19 cellular contexts compared by ENCODE assay signal in genomic region chr14:68160269-68160668, GRCh38.
"Had no signal": no experiment of that assay in that cellular context is flagged by ENCODE, and none has a peak within 500 bp of the region (broad histone marks: within the 10 kb centered on the region; RNA-seq: fewer than 3 reads in every experiment).

No MANE protein-coding gene starts in this region.

- H3K36me3 ChIP-seq: ascending aorta, esophagus squamous epithelium, lower lobe of right lung, right atrium auricular region, SJSA1, tibial nerve, WERI-Rb-1 had no signal

- H3K27me3 ChIP-seq: ascending aorta, esophagus squamous epithelium, right atrium auricular region, SJSA1, tibial nerve had no signal

- H3K27ac ChIP-seq: ascending aorta, coronary artery, lower lobe of right lung, right atrium auricular region, SJSA1, tibial nerve, WERI-Rb-1 had no signal

- ATAC-seq: activated T-cell treated with anti-CD3 and anti-CD28 coated beads, Interleukin-2, amount 50 U/mL, for 72 hours; left colon; lower lobe of right lung; stimulated activated memory B cell treated with anti-CD40 and anti-IgM and Interleukin-4, amounts not matched to agents 10 μg/mL and 1 μg/mL and 100 μg/mL, for 72 hours had no signal

- H3K4me3 ChIP-seq: ascending aorta, coronary artery, esophagus squamous epithelium, lower lobe of right lung, right atrium auricular region, SJSA1, tibial nerve had no signal

- DNase-seq: activated CD4-positive, alpha-beta T cell treated with anti-CD3 and anti-CD28 coated beads for 1 hour; activated CD4-positive, alpha-beta T cell treated with anti-CD3 and anti-CD28 coated beads, Interleukin-2, amount 50 U/mL, for 4 hours; activated effector memory CD4-positive, alpha-beta T cell treated with anti-CD3 and anti-CD28 coated beads, Interleukin-2, amount 50 U/mL, for 16 hours; activated naive CD4-positive, alpha-beta T cell treated with anti-CD3 and anti-CD28 coated beads, Interleukin-2, amount 50 U/mL, for 16 hours; activated T-cell treated with anti-CD3 and anti-CD28 coated beads, Interleukin-2, amount 50 U/mL, for 72 hours; effector CD4-positive, alpha-beta T cell; esophagus squamous epithelium; left colon; lower lobe of right lung; midbrain; stimulated activated CD4-positive, alpha-beta T cell treated with anti-CD3 and anti-CD28 coated beads, Interleukin-4, amount 100 ng/mL, for 24 hours; T-helper 2 cell; WERI-Rb-1 had no signal

- H3K4me1 ChIP-seq: right atrium auricular region had no signal

- H3K9me3 ChIP-seq: ascending aorta, esophagus squamous epithelium, lower lobe of right lung, right atrium auricular region, SJSA1, tibial nerve had no signal
